ENCODE assay signal across 8 cellular contexts in the genomic region with DNA sequence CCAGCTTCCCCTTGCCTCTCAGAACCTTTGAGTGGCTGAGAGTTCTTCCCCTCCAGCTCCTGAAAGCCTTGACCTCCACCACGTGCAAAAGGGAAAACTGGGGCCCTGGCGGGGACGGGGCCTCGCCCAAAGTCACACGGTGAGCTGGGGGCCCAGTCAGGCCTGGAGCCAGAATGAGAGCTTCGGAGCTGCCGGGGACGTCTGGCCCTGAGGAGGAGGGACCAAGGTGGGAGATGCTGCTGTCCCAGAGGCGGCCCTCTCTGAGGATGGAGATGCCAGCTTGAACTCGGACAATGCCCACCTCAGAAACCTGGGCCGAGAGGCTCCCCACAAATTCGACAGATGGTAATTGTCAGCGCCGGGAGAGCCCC. TPM values are rescaled to one million over a fixed set of nuclear protein-coding genes. Genes with fewer than 3 reads are reported as not detected.
DNase-seq lines count a peak whose midpoint lies in the region; ATAC-seq and TF ChIP-seq lines count a peak whose summit lies in the region.

No MANE protein-coding gene starts in this region.

- H3K4me1 ChIP-seq in left lung (peaks cover 0 to 16% of the 10 kb centered on the region in 2 donors), testis (peaks cover 3% of the 10 kb centered on the region)

- peak overlapping the region; percentile 81 for H3K4me3 Mint-ChIP-seq in activated CD4-positive, alpha-beta T cell treated with anti-CD3 and anti-CD28 coated beads, Interleukin-2, amount 10 ng/mL, durations not matched to agents 24 days and 14 days
- H3K4me3 Mint-ChIP-seq in activated naive CD8-positive, alpha-beta T cell treated with anti-CD3 and anti-CD28 coated beads, Interleukin-2, amount 50 U/mL, for 24 hours: peak overlapping the region; percentile 76

- H3K9me3 Mint-ChIP-seq in activated CD4-positive, alpha-beta T cell treated with anti-CD3 and anti-CD28 coated beads, Interleukin-2, amount 10 ng/mL, durations not matched to agents 24 days and 14 days: no peaks in the 10 kb centered on the region
- H3K9me3 Mint-ChIP-seq in activated naive CD8-positive, alpha-beta T cell treated with anti-CD3 and anti-CD28 coated beads, Interleukin-2, amount 50 U/mL, for 24 hours: no peaks in the 10 kb centered on the region

- H3K4me3 ChIP-seq in left lung (peak overlapping the region; percentile 84 to 90), testis (peak overlapping the region; percentile 91)

- no peak for ATAC-seq in activated naive CD8-positive, alpha-beta T cell treated with anti-CD3 and anti-CD28 coated beads, Interleukin-2, amount 50 U/mL, for 24 hours
- no peak for ATAC-seq in left lung
- no peak for ATAC-seq in GM19397 (IDR thresholded peaks at IDR 0.05; ENCODE audit: unreplicated experiment)
- ATAC-seq in GM18858 (IDR thresholded peaks at IDR 0.05; ENCODE audit: unreplicated experiment): no peak

- TF ChIP-seq CTCF in left lung (IDR thresholded peaks at IDR 0.05): no peak
- TF ChIP-seq CTCF in testis (IDR thresholded peaks at IDR 0.05): no peak

- intact Hi-C loops in activated CD4-positive, alpha-beta T cell treated with anti-CD3 and anti-CD28 coated beads, Interleukin-2, amount 10 ng/mL, durations not matched to agents 24 days and 14 days (cut with micrococcal nuclease): loop anchor here (5.0 to 10.0 kb wide), 2 partner anchors 205 to 267 kb away; partner anchors contain the start of gene GTF3C4
- intact Hi-C loops in left lung (cut with DNase I) (no loop called here), testis (cut with DNase I; ENCODE audit: low total_unique reads) (no loop called here)

- no peak overlapping the region for H3K27ac ChIP-seq in left lung
- H3K27ac ChIP-seq in testis: peak overlapping the region in 1 of 2 donors; percentile 84

- 20 to 24% methylated on average over 10 to 14 of the region's 14 CpGs for WGBS in testis, 2 donors

- no peak for DNase-seq in activated CD4-positive, alpha-beta T cell treated with anti-CD3 and anti-CD28 coated beads, Interleukin-2, amount 10 ng/mL, durations not matched to agents 24 days and 14 days
- no peak for DNase-seq in activated CD4-positive, alpha-beta T cell treated with anti-CD3 and anti-CD28 coated beads for 4 hours
- no peak for DNase-seq in activated naive CD8-positive, alpha-beta T cell treated with anti-CD3 and anti-CD28 coated beads, Interleukin-2, amount 50 U/mL, for 24 hours
- DNase-seq in left lung (no peak), testis (no peak), NCI-H2029 treated with DMSO at 0.1 percent for 48 hours (lab: John Stamatoyannopoulos, UW) (no peak)

- peaks cover 22% of the 10 kb centered on the region for H3K4me1 Mint-ChIP-seq in activated CD4-positive, alpha-beta T cell treated with anti-CD3 and anti-CD28 coated beads, Interleukin-2, amount 10 ng/mL, durations not matched to agents 24 days and 14 days
- H3K4me1 Mint-ChIP-seq in activated naive CD8-positive, alpha-beta T cell treated with anti-CD3 and anti-CD28 coated beads, Interleukin-2, amount 50 U/mL, for 24 hours: peaks cover 23% of the 10 kb centered on the region

- H3K36me3 Mint-ChIP-seq in activated CD4-positive, alpha-beta T cell treated with anti-CD3 and anti-CD28 coated beads, Interleukin-2, amount 10 ng/mL, durations not matched to agents 24 days and 14 days (ENCODE audit: low read depth): no peaks in the 10 kb centered on the region
- H3K36me3 Mint-ChIP-seq in activated naive CD8-positive, alpha-beta T cell treated with anti-CD3 and anti-CD28 coated beads, Interleukin-2, amount 50 U/mL, for 24 hours (ENCODE audit: low read depth): no peaks in the 10 kb centered on the region

- H3K36me3 ChIP-seq in left lung (no peaks in the 10 kb centered on the region), testis (ENCODE audit: low read depth, missing control alignments) (no peaks in the 10 kb centered on the region)

- H3K27me3 ChIP-seq in left lung: no peaks in the 10 kb centered on the region
- no peaks in the 10 kb centered on the region for H3K27me3 ChIP-seq in testis

- H3K9me3 ChIP-seq in left lung (no peaks in the 10 kb centered on the region), testis (no peaks in the 10 kb centered on the region)

- no peak for TF ChIP-seq POLR2A in testis (IDR thresholded peaks at IDR 0.05)

- H3K27ac Mint-ChIP-seq in activated CD4-positive, alpha-beta T cell treated with anti-CD3 and anti-CD28 coated beads, Interleukin-2, amount 10 ng/mL, durations not matched to agents 24 days and 14 days: peak overlapping the region; percentile 66
- H3K27ac Mint-ChIP-seq in activated naive CD8-positive, alpha-beta T cell treated with anti-CD3 and anti-CD28 coated beads, Interleukin-2, amount 50 U/mL, for 24 hours: no peak overlapping the region

- peaks cover 5% of the 10 kb centered on the region for H3K27me3 Mint-ChIP-seq in activated CD4-positive, alpha-beta T cell treated with anti-CD3 and anti-CD28 coated beads, Interleukin-2, amount 10 ng/mL, durations not matched to agents 24 days and 14 days
- no peaks in the 10 kb centered on the region for H3K27me3 Mint-ChIP-seq in activated naive CD8-positive, alpha-beta T cell treated with anti-CD3 and anti-CD28 coated beads, Interleukin-2, amount 50 U/mL, for 24 hours

RNA-seq across cellular contexts. Expression of gene AK8, which starts 0.7 kb away (rescaled TPM):
- total RNA-seq in activated CD4-positive, alpha-beta T cell treated with anti-CD3 and anti-CD28 coated beads, Interleukin-2, amount 10 ng/mL, durations not matched to agents 24 days and 14 days: 0.33 TPM in 1 of 2 replicates, not detected in the other
- total RNA-seq in left lung (1 to 10 TPM in 1 of 2 donors, under 1 TPM in 1; 0.55 to 1.9 TPM), testis (10 to 100 TPM; 15.0 to 15.1 TPM)
- 54.8 TPM for polyA plus RNA-seq in testis (ENCODE audit: insufficient read depth, low read depth, low replicate concordance)

RNA-seq across cellular contexts. Expression of gene SPACA9, which starts 1.3 kb away (rescaled TPM):
- total RNA-seq in activated CD4-positive, alpha-beta T cell treated with anti-CD3 and anti-CD28 coated beads, Interleukin-2, amount 10 ng/mL, durations not matched to agents 24 days and 14 days: 0.91 and 0.92 TPM in 2 replicates
- total RNA-seq in left lung (1 to 10 TPM; 6.9 to 7.8 TPM), testis (100 to 1,000 TPM in 1 of 2 donors, 10 to 100 TPM in 1; 61.2 to 115 TPM)
- 179 TPM for polyA plus RNA-seq in testis (ENCODE audit: insufficient read depth, low read depth, low replicate concordance)

Comparison
In these comparisons a context has a peak if more than half of its experiments do, and no peak if none do; other contexts are left out.
1. RNA of gene AK8, which starts 0.7 kb away (total RNA-seq): 15.0 to 15.1 TPM in testis; 0.55 to 1.9 TPM in left lung and 0.33 TPM in activated CD4-positive, alpha-beta T cell treated with anti-CD3 and anti-CD28 coated beads, Interleukin-2, amount 10 ng/mL, durations not matched to agents 24 days and 14 days; every median in the first group is over 4 times any median in the second.
2. RNA of gene SPACA9, which starts 1.3 kb away (total RNA-seq): 61.2 to 115 TPM in testis; 6.9 to 7.8 TPM in left lung and 0.91 to 0.92 TPM in activated CD4-positive, alpha-beta T cell treated with anti-CD3 and anti-CD28 coated beads, Interleukin-2, amount 10 ng/mL, durations not matched to agents 24 days and 14 days; every median in the first group is over 4 times any median in the second.